22 cellular contexts compared by ENCODE assay signal in genomic region chr5:149792540-149792939, GRCh38.
DNase-seq lines count a peak whose midpoint lies in the region; ATAC-seq, FAIRE-seq and TF ChIP-seq lines count a peak whose summit lies in the region.
"Had no signal": no experiment of that assay in that cellular context is flagged by ENCODE, and none has a peak within 500 bp of the region (broad histone marks: within the 10 kb centered on the region; RNA-seq: fewer than 3 reads in every experiment).

No MANE protein-coding gene starts in this region.

- H3K9ac ChIP-seq in K562 (ENCODE audit: insufficient read depth in 1 of 2, low read depth in 2 of 2, low read length in 2 of 2) (no peak overlapping the region), muscle layer of colon (ENCODE audit: low read length) (no peak overlapping the region)

- peaks cover 28% of the 10 kb centered on the region for H4K20me1 ChIP-seq in K562 (replicated peaks; ENCODE audit: control insufficient read depth, insufficient read depth, low read length)

- H3K27ac ChIP-seq in heart left ventricle, result peak overlapping the region in 11 of 12 donors; percentile 2 to 91 (median 72)
- H3K27ac ChIP-seq in K562 (ENCODE audit: extremely low read depth, low read depth, low read length), result no peak overlapping the region
- H3K27ac ChIP-seq in muscle layer of colon (ENCODE audit: low read depth, low read length), result peak overlapping the region; percentile 83
- peak overlapping the region; percentile 78 to 87 (median 84) for H3K27ac ChIP-seq in transverse colon
- H3K27ac ChIP-seq: 22Rv1, PC-9 had no signal

- BruUV-seq in K562 (replicated peaks; lab: Mats Ljungman, UMichigan), result no TSS peak

- FAIRE-seq in K562 (lab: Jason Lieb, UNC) (no peak), HTR-8/SVneo (lab: Jason Lieb, UNC) (no peak)
- FAIRE-seq: D721Med, G401.6, GM18507 had no signal

- TF ChIP-seq RAD21 in K562 (CRISPR knock-in tag; conservative IDR thresholded peaks at IDR 0.05 in 1 of 2, IDR thresholded peaks at IDR 0.05 in 1 of 2), result no peak

- no peak overlapping the region for H3K4me3 ChIP-seq in heart left ventricle
- no peak overlapping the region for H3K4me3 ChIP-seq in K562
- H3K4me3 ChIP-seq in muscle layer of colon (ENCODE audit: low read depth in 1 of 2, low read length in 2 of 2), result no peak overlapping the region
- no peak overlapping the region for H3K4me3 ChIP-seq in transverse colon
- H3K4me3 ChIP-seq in mucosa of descending colon, result no peak overlapping the region
- H3K4me3 ChIP-seq: GM23338, PC-9 had no signal

- no peaks in the 10 kb centered on the region for H3K9me1 ChIP-seq in K562 (ENCODE audit: control insufficient read depth, insufficient read depth, low read length)

- no peak for DNase-seq in heart left ventricle
- no peak for DNase-seq in left cardiac atrium
- no peak for DNase-seq in K562 (ENCODE audit: extremely low read depth in 1 of 4, low spot score in 3 of 4)
- no peak for DNase-seq in transverse colon
- no peak for DNase-seq in HTR-8/SVneo (ENCODE audit: insufficient read length, low spot score)
- no peak for DNase-seq in DMS 273 (lab: John Stamatoyannopoulos, UW; ENCODE audit: unreplicated experiment)
- DNase-seq in mucosa of descending colon, result no peak
- DNase-seq: BE2C; CD8-positive, alpha-beta memory T cell; DND-41; KG1; NCI-H1417 treated with DMSO at 0.1 percent for 48 hours; NCI-H1930; NCI-H2171; NCI-H774; PC-9 had no signal

- no peak overlapping the region for H2AFZ ChIP-seq in K562 (ENCODE audit: low read depth, low read length)
- H2AFZ ChIP-seq: GM23338, PC-9 had no signal

- TF ChIP-seq EP300 in K562 (IDR thresholded peaks at IDR 0.05; ENCODE audit: low read length) (no peak), transverse colon (IDR thresholded peaks at IDR 0.05; ENCODE audit: low read depth) (no peak)

- 56 to 65% (median 61%) methylated on average over 8 of the region's 8 CpGs for whole genome bisulfite sequencing in heart left ventricle, 4 donors
- 71% methylated on average over 8 of the region's 8 CpGs for WGBS in K562 (ENCODE audit: insufficient coverage, low coverage, missing lambda C conversion rate)
- WGBS in transverse colon (ENCODE audit: low coverage in 1 of 2), 2 donors, result 73 to 84% methylated on average over 8 of the region's 8 CpGs

- H3K9me3 ChIP-seq in heart left ventricle (no peaks in the 10 kb centered on the region), K562 (replicated peaks; ENCODE audit: control insufficient read depth, insufficient read depth, low read depth, low read length) (no peaks in the 10 kb centered on the region), muscle layer of colon (ENCODE audit: low read length) (no peaks in the 10 kb centered on the region), transverse colon (no peaks in the 10 kb centered on the region), mucosa of descending colon (no peaks in the 10 kb centered on the region)
- H3K9me3 ChIP-seq: BE2C had no signal

- in situ Hi-C loops in K562 (cut with MboI) (no loop called here), transverse colon (cut with MboI; ENCODE audit: low pct_ligation_motif_present in 1 of 4, low pct_unique_long_range_greater_than_20kb in 1 of 4, low sequenced_read_pairs in 3 of 4) (no loop called here)

- H3K36me3 ChIP-seq in heart left ventricle (no peaks in the 10 kb centered on the region), K562 (ENCODE audit: control insufficient read depth, insufficient read depth, low read length) (peaks cover 14% of the 10 kb centered on the region; the same call in 2 of the 3 replicates), muscle layer of colon (ENCODE audit: insufficient read depth, low read length) (no peaks in the 10 kb centered on the region), transverse colon (no peaks in the 10 kb centered on the region), mucosa of descending colon (ENCODE audit: low read depth) (no peaks in the 10 kb centered on the region)
- H3K36me3 ChIP-seq: BE2C had no signal

- no peak overlapping the region for H3K4me2 ChIP-seq in K562 (ENCODE audit: insufficient read depth, low read length)
- H3K4me2 ChIP-seq: GM23338, PC-9 had no signal

- H3K27me3 ChIP-seq in heart left ventricle, result no peaks in the 10 kb centered on the region
- H3K27me3 ChIP-seq in K562 (ENCODE audit: control insufficient read depth in 2 of 2, insufficient read depth in 2 of 2, low read length in 2 of 2), result no peaks in the 10 kb centered on the region
- no peaks in the 10 kb centered on the region for H3K27me3 ChIP-seq in muscle layer of colon (ENCODE audit: control insufficient read depth in 1 of 2, insufficient read depth in 2 of 2, low read length in 2 of 2)
- no peaks in the 10 kb centered on the region for H3K27me3 ChIP-seq in transverse colon
- H3K27me3 ChIP-seq: BE2C had no signal

- H3K79me2 ChIP-seq in K562 (ENCODE audit: control insufficient read depth, insufficient read depth, low read length), result peaks cover 85% of the 10 kb centered on the region

- POLR2A ChIA-PET in K562 (lab: Yijun Ruan, JAX), result interaction anchor here (2.4 kb wide), 1 partner anchor 10 kb away, joined by 8 read pairs; no protein-coding TSS in a partner anchor

- H3K4me1 ChIP-seq in heart left ventricle (peaks cover 11 to 79% (median 62%) of the 10 kb centered on the region in 12 donors), K562 (replicated peaks in 1 of 2; ENCODE audit: control insufficient read depth in 2 of 2, insufficient read depth in 2 of 2, low read length in 2 of 2) (peaks cover 5 to 11% of the 10 kb centered on the region in 2 experiments; a peak in 3 of 5 replicates), muscle layer of colon (ENCODE audit: insufficient read depth, low read length) (peaks cover 71% of the 10 kb centered on the region), transverse colon (peaks cover 35 to 87% (median 67%) of the 10 kb centered on the region in 4 donors), mucosa of descending colon (ENCODE audit: low read depth) (peaks cover 57% of the 10 kb centered on the region)

- ATAC-seq in heart left ventricle (no peak), left cardiac atrium (no peak), K562 (no peak), mucosa of descending colon (no peak)
- ATAC-seq: GM23338 had no signal

- CTCF ChIA-PET in K562 (lab: Yijun Ruan, JAX; ENCODE audit: low intra/inter-chr PET ratio), result no interaction called here

- TF ChIP-seq CTCF in heart left ventricle (IDR thresholded peaks at IDR 0.05) (no peak), K562 (IDR thresholded peaks at IDR 0.05 in 2 of 3, conservative IDR thresholded peaks at IDR 0.05 in 1 of 3; ENCODE audit: insufficient read depth in 2 of 3, low read depth in 1 of 3, low read length in 3 of 3) (no peak), transverse colon (IDR thresholded peaks at IDR 0.05) (no peak), mucosa of descending colon (IDR thresholded peaks at IDR 0.05) (no peak)

- intact Hi-C loops in heart left ventricle (cut with DNase I), result no loop called here
- intact Hi-C loops in left cardiac atrium (cut with DNase I), result no loop called here
- intact Hi-C loops in K562 (cut with micrococcal nuclease), result no loop called here
- intact Hi-C loops in transverse colon (cut with DNase I; ENCODE audit: low total_unique reads), result no loop called here
- intact Hi-C loops in mucosa of descending colon (cut with DNase I, micrococcal nuclease), result no loop called here

- no peak for TF ChIP-seq POLR2A in heart left ventricle (IDR thresholded peaks at IDR 0.05)
- TF ChIP-seq POLR2A in K562 (conservative IDR thresholded peaks at IDR 0.05), result no peak
- TF ChIP-seq POLR2A in transverse colon (IDR thresholded peaks at IDR 0.05), result no peak

TF ChIP-seq in K562, 482 proteins besides CTCF, POLR2A, EP300 and RAD21:
- TF ChIP-seq ZNF24 (IDR thresholded peaks at IDR 0.05) (peak; percentile 92), RBM25 (IDR thresholded peaks at IDR 0.05; ENCODE audit: low read depth, low read length, severe bottlenecking) (peak; percentile 24), CCNT2 (IDR thresholded peaks at IDR 0.05; ENCODE audit: borderline replicate concordance, extremely low read depth, insufficient read length, low read depth, low read length) (no peak), ILK (tag; IDR thresholded peaks at IDR 0.05; ENCODE audit: borderline replicate concordance, low read depth) (no peak), FOXA1 (IDR thresholded peaks at IDR 0.05; ENCODE audit: borderline replicate concordance) (no peak)
- TF ChIP-seq, protein P1, sequence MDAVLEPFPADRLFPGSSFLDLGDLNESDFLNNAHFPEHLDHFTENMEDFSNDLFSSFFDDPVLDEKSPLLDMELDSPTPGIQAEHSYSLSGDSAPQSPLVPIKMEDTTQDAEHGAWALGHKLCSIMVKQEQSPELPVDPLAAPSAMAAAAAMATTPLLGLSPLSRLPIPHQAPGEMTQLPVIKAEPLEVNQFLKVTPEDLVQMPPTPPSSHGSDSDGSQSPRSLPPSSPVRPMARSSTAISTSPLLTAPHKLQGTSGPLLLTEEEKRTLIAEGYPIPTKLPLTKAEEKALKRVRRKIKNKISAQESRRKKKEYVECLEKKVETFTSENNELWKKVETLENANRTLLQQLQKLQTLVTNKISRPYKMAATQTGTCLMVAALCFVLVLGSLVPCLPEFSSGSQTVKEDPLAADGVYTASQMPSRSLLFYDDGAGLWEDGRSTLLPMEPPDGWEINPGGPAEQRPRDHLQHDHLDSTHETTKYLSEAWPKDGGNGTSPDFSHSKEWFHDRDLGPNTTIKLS (IDR thresholded peaks at IDR 0.05; ENCODE audit: borderline replicate concordance, low read depth), result no peak
